14 cellular contexts compared by ENCODE assay signal in the genomic region with DNA sequence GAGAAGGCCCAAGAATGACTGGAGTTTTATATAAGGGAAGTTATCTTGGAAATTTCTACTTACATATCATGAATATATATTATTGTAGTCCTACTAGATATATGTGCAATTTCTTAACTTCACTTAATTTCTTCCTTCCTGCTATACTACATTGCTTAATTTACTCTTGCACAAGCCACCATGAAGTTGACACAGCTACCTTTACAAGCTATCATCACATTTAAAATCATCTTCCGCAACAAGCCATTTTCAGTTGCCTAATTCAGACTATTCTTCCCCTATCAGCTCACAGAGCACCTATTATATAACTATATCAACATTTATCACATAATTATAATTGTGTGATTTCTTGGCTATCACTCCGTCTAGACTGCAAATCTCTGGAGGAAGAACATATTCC.
"Had no signal": no experiment of that assay in that cellular context is flagged by ENCODE, and none has a peak within 500 bp of the region (broad histone marks: within the 10 kb centered on the region; RNA-seq: fewer than 3 reads in every experiment).

No MANE protein-coding gene starts in this region.

- H3K4me1 Mint-ChIP-seq: natural killer cell; stimulated activated naive B cell treated with anti-CD40 and anti-IgM and Interleukin-4, amounts not matched to agents 10 μg/mL and 1 μg/mL and 100 μg/mL, for 72 hours; T-helper 17 cell had no signal

- DNase-seq: activated CD4-positive, alpha-beta T cell treated with anti-CD3 and anti-CD28 coated beads, Interleukin-2, amount 50 U/mL, for 1 hour; dermis blood vessel endothelial cell; erythroblast; hippocampal formation; mucosa of descending colon; natural killer cell; nucleus accumbens; sigmoid colon; stimulated activated CD4-positive, alpha-beta T cell treated with anti-CD3 and anti-CD28 coated beads, Interleukin-2, amount 100 ng/mL, for 24 hours; stimulated activated naive B cell treated with anti-CD40 and anti-IgM and Interleukin-4, amounts not matched to agents 10 μg/mL and 1 μg/mL and 100 μg/mL, for 72 hours; substantia nigra; T-helper 17 cell had no signal

- H3K27ac ChIP-seq: sigmoid colon had no signal

- H3K27ac Mint-ChIP-seq: activated naive CD4-positive, alpha-beta T cell treated with anti-CD3 and anti-CD28 coated beads, Interleukin-2, amount 50 U/mL, for 72 hours; natural killer cell; stimulated activated naive B cell treated with anti-CD40 and anti-IgM and Interleukin-4, amounts not matched to agents 10 μg/mL and 1 μg/mL and 100 μg/mL, for 72 hours; T-helper 17 cell; type B pancreatic cell had no signal

- H3K4me1 ChIP-seq: sigmoid colon had no signal

- H3K9me3 Mint-ChIP-seq: activated naive CD4-positive, alpha-beta T cell treated with anti-CD3 and anti-CD28 coated beads, Interleukin-2, amount 50 U/mL, for 72 hours; natural killer cell; stimulated activated naive B cell treated with anti-CD40 and anti-IgM and Interleukin-4, amounts not matched to agents 10 μg/mL and 1 μg/mL and 100 μg/mL, for 72 hours; type B pancreatic cell had no signal

- H3K27me3 ChIP-seq: sigmoid colon had no signal

- H3K4me3 Mint-ChIP-seq: natural killer cell; stimulated activated naive B cell treated with anti-CD40 and anti-IgM and Interleukin-4, amounts not matched to agents 10 μg/mL and 1 μg/mL and 100 μg/mL, for 72 hours; T-helper 17 cell; type B pancreatic cell had no signal

- H3K4me3 ChIP-seq: mucosa of descending colon, sigmoid colon had no signal

- H3K9me3 ChIP-seq: mucosa of descending colon, sigmoid colon had no signal

- H3K27me3 Mint-ChIP-seq: stimulated activated naive B cell treated with anti-CD40 and anti-IgM and Interleukin-4, amounts not matched to agents 10 μg/mL and 1 μg/mL and 100 μg/mL, for 72 hours; type B pancreatic cell had no signal

- ATAC-seq: activated naive CD4-positive, alpha-beta T cell treated with anti-CD3 and anti-CD28 coated beads, Interleukin-2, amount 50 U/mL, for 72 hours; mucosa of descending colon; natural killer cell; stimulated activated naive B cell treated with anti-CD40 and anti-IgM and Interleukin-4, amounts not matched to agents 10 μg/mL and 1 μg/mL and 100 μg/mL, for 72 hours; T-helper 17 cell had no signal

- H3K36me3 Mint-ChIP-seq: activated naive CD4-positive, alpha-beta T cell treated with anti-CD3 and anti-CD28 coated beads, Interleukin-2, amount 50 U/mL, for 72 hours; natural killer cell; stimulated activated naive B cell treated with anti-CD40 and anti-IgM and Interleukin-4, amounts not matched to agents 10 μg/mL and 1 μg/mL and 100 μg/mL, for 72 hours had no signal
